Comparison of ENCODE assay signal across 16 cellular contexts in the genomic region with DNA sequence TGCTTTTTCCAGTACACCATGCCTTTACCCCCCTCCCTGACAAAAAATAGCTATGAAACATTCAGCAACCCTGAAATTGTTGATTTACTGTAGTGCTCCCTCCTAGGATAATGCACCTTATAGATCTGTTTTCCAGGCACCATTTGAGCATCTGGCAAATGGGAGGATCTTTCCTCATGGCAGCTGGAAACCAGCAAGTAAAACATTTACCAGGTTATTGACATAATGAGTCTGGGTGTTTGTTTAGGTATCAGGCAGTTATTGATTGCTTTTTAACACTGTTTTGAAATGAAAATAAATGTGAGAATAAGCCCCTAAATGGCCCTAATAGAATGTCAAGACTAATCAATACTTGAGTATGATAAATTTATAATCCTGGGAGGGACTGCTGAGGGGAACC. TPM values are rescaled to one million over a fixed set of nuclear protein-coding genes. Genes with fewer than 3 reads are reported as not detected.
DNase-seq lines count a peak whose midpoint lies in the region; ATAC-seq and TF ChIP-seq lines count a peak whose summit lies in the region.
"Had no signal": no experiment of that assay in that cellular context is flagged by ENCODE, and none has a peak within 500 bp of the region (broad histone marks: within the 10 kb centered on the region; RNA-seq: fewer than 3 reads in every experiment).

No MANE protein-coding gene starts in this region.

- no peaks in the 10 kb centered on the region for H3K79me2 ChIP-seq in mammary epithelial cell (ENCODE audit: insufficient read depth, low read length)

- H3K4me3 ChIP-seq in mammary epithelial cell (replicated peaks in 1 of 3; ENCODE audit: insufficient read depth in 1 of 3, low read depth in 2 of 3, low read length in 3 of 3) (no peak overlapping the region), liver (ENCODE audit: low read depth in 1 of 3, low read length in 3 of 3) (no peak overlapping the region)
- H3K4me3 ChIP-seq: PC-9 had no signal

- no peaks in the 10 kb centered on the region for H3K36me3 Mint-ChIP-seq in MCF 10A (ENCODE audit: insufficient read depth, unreplicated experiment)
- no peaks in the 10 kb centered on the region for H3K36me3 Mint-ChIP-seq in activated CD8-positive, alpha-beta T cell treated with anti-CD3 and anti-CD28 coated beads, Interleukin-2, amount 10 ng/mL, durations not matched to agents 7 days and 5 days (ENCODE audit: low read depth)
- H3K36me3 Mint-ChIP-seq: CD4-positive, alpha-beta memory T cell had no signal

- TF ChIP-seq CTCF in MCF 10A (IDR thresholded peaks at IDR 0.05; ENCODE audit: unreplicated experiment) (no peak), mammary epithelial cell (conservative IDR thresholded peaks at IDR 0.05 in 1 of 2, IDR thresholded peaks at IDR 0.05 in 1 of 2; ENCODE audit: extremely low read depth in 1 of 2, insufficient read depth in 1 of 2, low read depth in 1 of 2, low read length in 2 of 2) (no peak), liver (IDR thresholded peaks at IDR 0.05; ENCODE audit: low read depth, low read length, missing input control) (no peak)

- no TSS peak for BruUV-seq in MCF 10A (replicated peaks; lab: Mats Ljungman, UMichigan)
- no TSS peak for BruUV-seq in mammary epithelial cell (replicated peaks; lab: Mats Ljungman, UMichigan)

- intact Hi-C loops in MCF 10A (cut with micrococcal nuclease) (loop anchor here (5.0 kb wide), 1 partner anchor 205 kb away; no protein-coding TSS in a partner anchor), mammary epithelial cell (cut with micrococcal nuclease) (loop anchor here (5.0 kb wide), 1 partner anchor 55 kb away; no protein-coding TSS in a partner anchor)

- POLR2A ChIA-PET in MCF 10A (lab: Yijun Ruan, JAX), result no interaction called here
- POLR2A ChIA-PET in activated CD8-positive, alpha-beta T cell treated with anti-CD3 and anti-CD28 coated beads, Interleukin-2, amount 10 ng/mL, durations not matched to agents 7 days and 5 days (lab: Charles Lee), result no interaction called here

- dilution Hi-C loops in mammary epithelial cell (cut with HindIII; ENCODE audit: low sequenced_read_pairs), result no loop called here

- H3K9ac ChIP-seq in mammary epithelial cell (ENCODE audit: insufficient read depth, low read length) (no peak overlapping the region), liver (ENCODE audit: low read depth in 1 of 2, low read length in 2 of 2) (no peak overlapping the region)
- H3K9ac ChIP-seq: SK-N-SH had no signal

- H3K9me3 ChIP-seq in mammary epithelial cell (replicated peaks; ENCODE audit: insufficient read depth, low read length) (no peaks in the 10 kb centered on the region), liver (ENCODE audit: control insufficient read depth in 4 of 4, low read length in 3 of 4) (no peaks in the 10 kb centered on the region)
- H3K9me3 ChIP-seq: SK-N-SH had no signal

- H3K36me3 ChIP-seq in mammary epithelial cell (ENCODE audit: insufficient read depth, low read length) (no peaks in the 10 kb centered on the region), liver (ENCODE audit: control insufficient read depth in 4 of 4, insufficient read depth in 3 of 4, low read depth in 1 of 4, low read length in 3 of 4) (no peaks in the 10 kb centered on the region)

- no peak overlapping the region for H3K4me3 Mint-ChIP-seq in MCF 10A (ENCODE audit: unreplicated experiment)
- H3K4me3 Mint-ChIP-seq in activated CD8-positive, alpha-beta T cell treated with anti-CD3 and anti-CD28 coated beads, Interleukin-2, amount 10 ng/mL, durations not matched to agents 7 days and 5 days, result no peak overlapping the region
- H3K4me3 Mint-ChIP-seq: CD4-positive, alpha-beta memory T cell had no signal

- H3K4me2 ChIP-seq in mammary epithelial cell (ENCODE audit: insufficient read depth, low read depth, low read length), result no peak overlapping the region
- H3K4me2 ChIP-seq: PC-9 had no signal

- CTCF ChIA-PET in MCF 10A (lab: Yijun Ruan, JAX) (no interaction called here), mammary epithelial cell (lab: Charles Lee; ENCODE audit: low non-redundant PET) (no interaction called here)
- CTCF ChIA-PET in activated CD8-positive, alpha-beta T cell treated with anti-CD3 and anti-CD28 coated beads, Interleukin-2, amount 10 ng/mL, durations not matched to agents 7 days and 5 days (lab: Charles Lee), result no interaction called here

- peak overlapping the region; percentile 51 for H3K27ac Mint-ChIP-seq in MCF 10A (ENCODE audit: low read depth, unreplicated experiment)
- H3K27ac Mint-ChIP-seq in activated CD8-positive, alpha-beta T cell treated with anti-CD3 and anti-CD28 coated beads, Interleukin-2, amount 10 ng/mL, durations not matched to agents 7 days and 5 days, result no peak overlapping the region
- H3K27ac Mint-ChIP-seq: CD4-positive, alpha-beta memory T cell had no signal

- ATAC-seq in activated CD8-positive, alpha-beta T cell treated with anti-CD3 and anti-CD28 coated beads, Interleukin-2, amount 10 ng/mL, durations not matched to agents 7 days and 5 days, result no peak
- ATAC-seq in esophagus mucosa, result no peak

- no peaks in the 10 kb centered on the region for H3K27me3 Mint-ChIP-seq in MCF 10A (ENCODE audit: insufficient read depth, unreplicated experiment)
- no peaks in the 10 kb centered on the region for H3K27me3 Mint-ChIP-seq in activated CD8-positive, alpha-beta T cell treated with anti-CD3 and anti-CD28 coated beads, Interleukin-2, amount 10 ng/mL, durations not matched to agents 7 days and 5 days (ENCODE audit: low read depth)

- TF ChIP-seq RAD21 in liver (IDR thresholded peaks at IDR 0.05), result peak; percentile 53 to 55

- H3K4me1 ChIP-seq in mammary epithelial cell (ENCODE audit: insufficient read depth, low read length) (peaks cover 16% of the 10 kb centered on the region), liver (ENCODE audit: control insufficient read depth in 4 of 4, insufficient read depth in 4 of 4, low read length in 3 of 4) (peaks cover 12 to 29% (median 14%) of the 10 kb centered on the region in 4 donors)

- no peak overlapping the region for H2AFZ ChIP-seq in mammary epithelial cell (ENCODE audit: low read depth, low read length)

- H3K4me1 Mint-ChIP-seq in MCF 10A (ENCODE audit: insufficient read depth, unreplicated experiment), result peaks cover 26% of the 10 kb centered on the region
- H3K4me1 Mint-ChIP-seq in activated CD8-positive, alpha-beta T cell treated with anti-CD3 and anti-CD28 coated beads, Interleukin-2, amount 10 ng/mL, durations not matched to agents 7 days and 5 days (ENCODE audit: low read depth), result no peaks in the 10 kb centered on the region
- H3K4me1 Mint-ChIP-seq: CD4-positive, alpha-beta memory T cell had no signal

- in situ Hi-C loops in mammary epithelial cell (cut with MboI; ENCODE audit: low sequenced_read_pairs in 2 of 2), result no loop called here

- no peaks in the 10 kb centered on the region for H3K27me3 ChIP-seq in mammary epithelial cell (ENCODE audit: insufficient read depth, low read length)
- no peaks in the 10 kb centered on the region for H3K27me3 ChIP-seq in liver (ENCODE audit: control insufficient read depth in 4 of 4, insufficient read depth in 4 of 4, low read length in 3 of 4)

- DNase-seq in MCF 10A (ENCODE audit: unreplicated experiment), result no peak
- no peak for DNase-seq in mammary epithelial cell
- peak; percentile 17 to 55 for DNase-seq in SHP77 (lab: John Stamatoyannopoulos, UW)
- no peak for DNase-seq in activated CD8-positive, alpha-beta T cell treated with anti-CD3 and anti-CD28 coated beads, Interleukin-2, amount 10 ng/mL, durations not matched to agents 7 days and 5 days
- no peak for DNase-seq in HK-2 (ENCODE audit: unreplicated experiment)
- no peak for DNase-seq in NCI-H187 treated with DMSO at 0.1 percent for 48 hours (lab: John Stamatoyannopoulos, UW)
- DNase-seq: CD4-positive, alpha-beta memory T cell; GOT3; Karpas-422; NCI-H1417; NCI-H2029 treated with DMSO at 0.1 percent for 48 hours; NCI-H510A; PC-9; SK-N-SH had no signal

- H4K20me1 ChIP-seq in mammary epithelial cell (ENCODE audit: insufficient read depth, low read length), result no peaks in the 10 kb centered on the region

- H3K27ac ChIP-seq in mammary epithelial cell (ENCODE audit: insufficient read depth, low read depth, low read length) (no peak overlapping the region), liver (ENCODE audit: low read depth in 1 of 2, low read length in 2 of 2) (peak overlapping the region; percentile 17 to 29)

- no peaks in the 10 kb centered on the region for H3K9me3 Mint-ChIP-seq in MCF 10A (ENCODE audit: unreplicated experiment)
- H3K9me3 Mint-ChIP-seq in activated CD8-positive, alpha-beta T cell treated with anti-CD3 and anti-CD28 coated beads, Interleukin-2, amount 10 ng/mL, durations not matched to agents 7 days and 5 days (ENCODE audit: insufficient read depth), result no peaks in the 10 kb centered on the region

TF ChIP-seq in liver, 16 proteins besides CTCF, POLR2A, EP300 and RAD21 (continues in another document):
- TF ChIP-seq EGR1 (IDR thresholded peaks at IDR 0.05; ENCODE audit: low read depth in 2 of 2) (peak in 1 of 2 donors; percentile 27), RXRA (IDR thresholded peaks at IDR 0.05) (peak; percentile 16 to 59), HNF4G (IDR thresholded peaks at IDR 0.05) (no peak), YY1 (IDR thresholded peaks at IDR 0.05) (peak; percentile 90), FOXA1 (IDR thresholded peaks at IDR 0.05) (peak; percentile 100), TAF1 (conservative IDR thresholded peaks at IDR 0.05) (no peak), SP1 (IDR thresholded peaks at IDR 0.05) (peak; percentile 65), JUND (IDR thresholded peaks at IDR 0.05) (peak in 1 of 2 donors; percentile 71), GABPA (IDR thresholded peaks at IDR 0.05 in 1 of 2, conservative IDR thresholded peaks at IDR 0.05 in 1 of 2) (peak in 1 of 2 donors; percentile 25)
- TF ChIP-seq, protein P1, sequence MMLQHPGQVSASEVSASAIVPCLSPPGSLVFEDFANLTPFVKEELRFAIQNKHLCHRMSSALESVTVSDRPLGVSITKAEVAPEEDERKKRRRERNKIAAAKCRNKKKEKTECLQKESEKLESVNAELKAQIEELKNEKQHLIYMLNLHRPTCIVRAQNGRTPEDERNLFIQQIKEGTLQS (IDR thresholded peaks at IDR 0.05), result peak; percentile 13
- TF ChIP-seq, protein P2, sequence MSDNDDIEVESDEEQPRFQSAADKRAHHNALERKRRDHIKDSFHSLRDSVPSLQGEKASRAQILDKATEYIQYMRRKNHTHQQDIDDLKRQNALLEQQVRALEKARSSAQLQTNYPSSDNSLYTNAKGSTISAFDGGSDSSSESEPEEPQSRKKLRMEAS (IDR thresholded peaks at IDR 0.05), result peak; percentile 77

RNA-seq across cellular contexts. Expression of gene KLF4, which starts 57.3 kb away (rescaled TPM):
- 94.9 and 96.0 TPM in 2 replicates for total RNA-seq in MCF 10A (2022)
- total RNA-seq in mammary epithelial cell, result 10 to 100 TPM; 20.5 to 52.5 TPM
- 10.1 TPM for polyA plus RNA-seq in mammary epithelial cell
- 8.6 TPM for polyA minus RNA-seq in mammary epithelial cell
- 1 to 10 TPM; 3.8 to 7.4 TPM for total RNA-seq in liver
- polyA plus RNA-seq in liver, result 1 to 10 TPM; 1.1 to 2.7 TPM
- 1 to 10 TPM; 1.5 to 1.9 TPM for total RNA-seq in activated CD8-positive, alpha-beta T cell treated with anti-CD3 and anti-CD28 coated beads, Interleukin-2, amount 10 ng/mL, durations not matched to agents 7 days and 5 days
- 113 TPM for total RNA-seq in esophagus mucosa
- polyA plus RNA-seq: CD4-positive, alpha-beta memory T cell had no signal

Comparison
In these comparisons a context has a peak if more than half of its experiments do, and no peak if none do; other contexts are left out.
1. DNase-seq: peak in SHP77 (2 of 2); none in MCF 10A (single experiment), mammary epithelial cell (single experiment), activated CD8-positive, alpha-beta T cell treated with anti-CD3 and anti-CD28 coated beads, Interleukin-2, amount 10 ng/mL, durations not matched to agents 7 days and 5 days (single experiment), HK-2 (single experiment) and NCI-H187 treated with DMSO at 0.1 percent for 48 hours (single experiment).